In the genomic region with DNA sequence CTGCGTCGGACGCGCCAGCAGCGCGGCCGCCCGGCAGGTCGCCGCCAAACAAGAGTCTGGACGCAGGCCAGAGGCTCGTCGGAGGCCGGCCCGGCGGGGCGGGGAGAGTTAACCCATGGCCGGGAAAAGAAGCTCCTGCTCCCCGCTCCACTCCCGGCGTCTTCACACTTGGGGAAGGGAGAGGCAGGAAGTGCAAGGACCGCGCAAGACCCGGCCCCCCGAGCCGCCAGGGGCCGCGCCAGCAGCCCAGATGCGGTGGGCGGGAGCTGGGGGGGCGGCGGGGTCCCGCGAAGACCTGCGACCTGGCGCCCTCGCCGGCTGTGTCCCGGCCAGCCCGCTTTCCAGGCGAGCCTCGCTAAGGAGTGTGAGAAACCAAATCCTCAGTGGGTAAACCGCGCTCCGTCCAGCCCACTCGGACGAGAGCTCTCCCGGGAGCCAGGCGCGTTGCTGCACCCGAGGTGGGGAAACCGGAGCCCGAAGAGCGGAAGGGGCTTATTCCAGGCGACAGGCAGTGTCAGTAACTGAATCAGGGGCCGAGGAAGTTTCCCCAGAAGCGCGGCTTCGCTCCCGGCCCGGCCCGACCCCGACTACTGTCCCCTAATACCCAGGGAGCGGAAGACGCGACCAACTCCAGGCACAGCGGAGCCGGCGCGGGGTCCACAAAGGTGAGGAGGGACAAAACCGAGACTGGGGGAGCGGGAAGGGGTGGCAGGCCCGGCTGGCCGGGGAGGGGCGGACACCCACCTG, we compare ENCODE assay signal across 1 cellular context.
TF ChIP-seq lines count a peak whose summit lies in the region.

No MANE protein-coding gene starts in this region.

TF ChIP-seq in HepG2, 621 proteins besides CTCF, POLR2A, EP300 and RAD21 (continued from another document):
- TF ChIP-seq MXI1 (IDR thresholded peaks at IDR 0.05; ENCODE audit: borderline replicate concordance, low read depth, low read length), result no peak
- no peak for TF ChIP-seq ZNF660 (CRISPR knock-in tag; IDR thresholded peaks at IDR 0.05; ENCODE audit: borderline replicate concordance, low read depth)
- TF ChIP-seq ZNF713 (CRISPR knock-in tag; IDR thresholded peaks at IDR 0.05), result no peak
- TF ChIP-seq, protein P1, sequence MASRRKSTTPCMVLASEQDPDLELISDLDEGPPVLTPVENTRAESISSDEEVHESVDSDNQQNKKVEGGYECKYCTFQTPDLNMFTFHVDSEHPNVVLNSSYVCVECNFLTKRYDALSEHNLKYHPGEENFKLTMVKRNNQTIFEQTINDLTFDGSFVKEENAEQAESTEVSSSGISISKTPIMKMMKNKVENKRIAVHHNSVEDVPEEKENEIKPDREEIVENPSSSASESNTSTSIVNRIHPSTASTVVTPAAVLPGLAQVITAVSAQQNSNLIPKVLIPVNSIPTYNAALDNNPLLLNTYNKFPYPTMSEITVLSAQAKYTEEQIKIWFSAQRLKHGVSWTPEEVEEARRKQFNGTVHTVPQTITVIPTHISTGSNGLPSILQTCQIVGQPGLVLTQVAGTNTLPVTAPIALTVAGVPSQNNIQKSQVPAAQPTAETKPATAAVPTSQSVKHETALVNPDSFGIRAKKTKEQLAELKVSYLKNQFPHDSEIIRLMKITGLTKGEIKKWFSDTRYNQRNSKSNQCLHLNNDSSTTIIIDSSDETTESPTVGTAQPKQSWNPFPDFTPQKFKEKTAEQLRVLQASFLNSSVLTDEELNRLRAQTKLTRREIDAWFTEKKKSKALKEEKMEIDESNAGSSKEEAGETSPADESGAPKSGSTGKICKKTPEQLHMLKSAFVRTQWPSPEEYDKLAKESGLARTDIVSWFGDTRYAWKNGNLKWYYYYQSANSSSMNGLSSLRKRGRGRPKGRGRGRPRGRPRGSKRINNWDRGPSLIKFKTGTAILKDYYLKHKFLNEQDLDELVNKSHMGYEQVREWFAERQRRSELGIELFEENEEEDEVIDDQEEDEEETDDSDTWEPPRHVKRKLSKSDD (CRISPR knock-in tag; IDR thresholded peaks at IDR 0.05; ENCODE audit: low read depth), result 0 out of 2 replicates have a peak, but pooled peaks have one; percentile 29
- no peak for TF ChIP-seq GFI1 (CRISPR knock-in tag; IDR thresholded peaks at IDR 0.05; ENCODE audit: borderline replicate concordance)
- TF ChIP-seq ZNF225 (CRISPR knock-in tag; IDR thresholded peaks at IDR 0.05), result peak; percentile 11; the same call in 1 of the 2 replicates
- TF ChIP-seq FOXC1 (CRISPR knock-in tag; IDR thresholded peaks at IDR 0.05; ENCODE audit: borderline replicate concordance), result no peak
- no peak for TF ChIP-seq ZNF292 (CRISPR knock-in tag; IDR thresholded peaks at IDR 0.05; ENCODE audit: borderline replicate concordance, low read depth)
- TF ChIP-seq POGZ (CRISPR knock-in tag; IDR thresholded peaks at IDR 0.05), result no peak
- TF ChIP-seq, protein P2, sequence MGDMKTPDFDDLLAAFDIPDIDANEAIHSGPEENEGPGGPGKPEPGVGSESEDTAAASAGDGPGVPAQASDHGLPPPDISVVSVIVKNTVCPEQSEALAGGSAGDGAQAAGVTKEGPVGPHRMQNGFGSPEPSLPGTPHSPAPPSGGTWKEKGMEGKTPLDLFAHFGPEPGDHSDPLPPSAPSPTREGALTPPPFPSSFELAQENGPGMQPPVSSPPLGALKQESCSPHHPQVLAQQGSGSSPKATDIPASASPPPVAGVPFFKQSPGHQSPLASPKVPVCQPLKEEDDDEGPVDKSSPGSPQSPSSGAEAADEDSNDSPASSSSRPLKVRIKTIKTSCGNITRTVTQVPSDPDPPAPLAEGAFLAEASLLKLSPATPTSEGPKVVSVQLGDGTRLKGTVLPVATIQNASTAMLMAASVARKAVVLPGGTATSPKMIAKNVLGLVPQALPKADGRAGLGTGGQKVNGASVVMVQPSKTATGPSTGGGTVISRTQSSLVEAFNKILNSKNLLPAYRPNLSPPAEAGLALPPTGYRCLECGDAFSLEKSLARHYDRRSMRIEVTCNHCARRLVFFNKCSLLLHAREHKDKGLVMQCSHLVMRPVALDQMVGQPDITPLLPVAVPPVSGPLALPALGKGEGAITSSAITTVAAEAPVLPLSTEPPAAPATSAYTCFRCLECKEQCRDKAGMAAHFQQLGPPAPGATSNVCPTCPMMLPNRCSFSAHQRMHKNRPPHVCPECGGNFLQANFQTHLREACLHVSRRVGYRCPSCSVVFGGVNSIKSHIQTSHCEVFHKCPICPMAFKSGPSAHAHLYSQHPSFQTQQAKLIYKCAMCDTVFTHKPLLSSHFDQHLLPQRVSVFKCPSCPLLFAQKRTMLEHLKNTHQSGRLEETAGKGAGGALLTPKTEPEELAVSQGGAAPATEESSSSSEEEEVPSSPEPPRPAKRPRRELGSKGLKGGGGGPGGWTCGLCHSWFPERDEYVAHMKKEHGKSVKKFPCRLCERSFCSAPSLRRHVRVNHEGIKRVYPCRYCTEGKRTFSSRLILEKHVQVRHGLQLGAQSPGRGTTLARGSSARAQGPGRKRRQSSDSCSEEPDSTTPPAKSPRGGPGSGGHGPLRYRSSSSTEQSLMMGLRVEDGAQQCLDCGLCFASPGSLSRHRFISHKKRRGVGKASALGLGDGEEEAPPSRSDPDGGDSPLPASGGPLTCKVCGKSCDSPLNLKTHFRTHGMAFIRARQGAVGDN (CRISPR knock-in tag; IDR thresholded peaks at IDR 0.05), result peak; percentile 41; the same call in 1 of the 2 replicates
- TF ChIP-seq NFE2L2 (IDR thresholded peaks at IDR 0.05; ENCODE audit: low read length), result no peak
- no peak for TF ChIP-seq GLI4 (CRISPR knock-in tag; IDR thresholded peaks at IDR 0.05; ENCODE audit: borderline replicate concordance)
- TF ChIP-seq ZSCAN21 (CRISPR knock-in tag; IDR thresholded peaks at IDR 0.05; ENCODE audit: borderline replicate concordance), result no peak
- TF ChIP-seq, protein P3, sequence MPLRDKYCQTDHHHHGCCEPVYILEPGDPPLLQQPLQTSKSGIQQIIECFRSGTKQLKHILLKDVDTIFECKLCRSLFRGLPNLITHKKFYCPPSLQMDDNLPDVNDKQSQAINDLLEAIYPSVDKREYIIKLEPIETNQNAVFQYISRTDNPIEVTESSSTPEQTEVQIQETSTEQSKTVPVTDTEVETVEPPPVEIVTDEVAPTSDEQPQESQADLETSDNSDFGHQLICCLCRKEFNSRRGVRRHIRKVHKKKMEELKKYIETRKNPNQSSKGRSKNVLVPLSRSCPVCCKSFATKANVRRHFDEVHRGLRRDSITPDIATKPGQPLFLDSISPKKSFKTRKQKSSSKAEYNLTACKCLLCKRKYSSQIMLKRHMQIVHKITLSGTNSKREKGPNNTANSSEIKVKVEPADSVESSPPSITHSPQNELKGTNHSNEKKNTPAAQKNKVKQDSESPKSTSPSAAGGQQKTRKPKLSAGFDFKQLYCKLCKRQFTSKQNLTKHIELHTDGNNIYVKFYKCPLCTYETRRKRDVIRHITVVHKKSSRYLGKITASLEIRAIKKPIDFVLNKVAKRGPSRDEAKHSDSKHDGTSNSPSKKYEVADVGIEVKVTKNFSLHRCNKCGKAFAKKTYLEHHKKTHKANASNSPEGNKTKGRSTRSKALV (CRISPR knock-in tag; IDR thresholded peaks at IDR 0.05), result 0 out of 2 replicates have a peak, but pooled peaks have one; percentile 39
- TF ChIP-seq ZNF510 (CRISPR knock-in tag; IDR thresholded peaks at IDR 0.05; ENCODE audit: low read depth), result no peak
- TF ChIP-seq, protein P4, sequence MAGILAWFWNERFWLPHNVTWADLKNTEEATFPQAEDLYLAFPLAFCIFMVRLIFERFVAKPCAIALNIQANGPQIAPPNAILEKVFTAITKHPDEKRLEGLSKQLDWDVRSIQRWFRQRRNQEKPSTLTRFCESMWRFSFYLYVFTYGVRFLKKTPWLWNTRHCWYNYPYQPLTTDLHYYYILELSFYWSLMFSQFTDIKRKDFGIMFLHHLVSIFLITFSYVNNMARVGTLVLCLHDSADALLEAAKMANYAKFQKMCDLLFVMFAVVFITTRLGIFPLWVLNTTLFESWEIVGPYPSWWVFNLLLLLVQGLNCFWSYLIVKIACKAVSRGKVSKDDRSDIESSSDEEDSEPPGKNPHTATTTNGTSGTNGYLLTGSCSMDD (CRISPR knock-in tag; IDR thresholded peaks at IDR 0.05), result no peak
- no peak for TF ChIP-seq ATAD3A (CRISPR knock-in tag; IDR thresholded peaks at IDR 0.05)
- TF ChIP-seq HDAC2 (CRISPR knock-in tag; IDR thresholded peaks at IDR 0.05), result no peak
- no peak for TF ChIP-seq ZNF180 (CRISPR knock-in tag; IDR thresholded peaks at IDR 0.05; ENCODE audit: borderline replicate concordance, low read depth)
- no peak for TF ChIP-seq ZNF552 (CRISPR knock-in tag; IDR thresholded peaks at IDR 0.05; ENCODE audit: borderline replicate concordance)
- TF ChIP-seq PHF21A (CRISPR knock-in tag; IDR thresholded peaks at IDR 0.05), result no peak
- TF ChIP-seq U2AF2 (IDR thresholded peaks at IDR 0.05; ENCODE audit: low read depth, low read length), result no peak
- no peak for TF ChIP-seq CC2D1A (CRISPR knock-in tag; IDR thresholded peaks at IDR 0.05)
